8 cellular contexts compared by ENCODE assay signal in genomic region chr12:53502331-53502730, GRCh38. TPM values are rescaled to one million over a fixed set of nuclear protein-coding genes. Genes with fewer than 3 reads are reported as not detected.
DNase-seq lines count a peak whose midpoint lies in the region; ATAC-seq and TF ChIP-seq lines count a peak whose summit lies in the region.

No MANE protein-coding gene starts in this region.

- ATAC-seq in naive B cell (ENCODE audit: low read depth in 2 of 2) (no peak), HG02852 (IDR thresholded peaks at IDR 0.05; ENCODE audit: unreplicated experiment) (no peak)

- no peaks in the 10 kb centered on the region for H3K27me3 Mint-ChIP-seq in MCF 10A (ENCODE audit: insufficient read depth, unreplicated experiment)
- H3K27me3 Mint-ChIP-seq in naive B cell = no peaks in the 10 kb centered on the region

- H4K20me1 ChIP-seq in KMS-11 (ENCODE audit: insufficient read depth) = no peaks in the 10 kb centered on the region

- no peaks in the 10 kb centered on the region; the same call in 1 of the 2 replicates for H3K36me3 ChIP-seq in KMS-11 (ENCODE audit: insufficient read depth)

- H3K9ac ChIP-seq in KMS-11 = peak overlapping the region; percentile 93; the same call in 1 of the 2 replicates

- DNase-seq in AG04450 (ENCODE audit: low read depth, low spot score) = no peak
- no peak for DNase-seq in MCF 10A (ENCODE audit: unreplicated experiment)
- no peak for DNase-seq in naive B cell
- DNase-seq in putamen (ENCODE audit: low spot score) = no peak
- DNase-seq in activated gamma-delta T cell treated with Interleukin-2 at 50 U/mL for 16 hours = no peak
- no peak for DNase-seq in superior temporal gyrus (ENCODE audit: extremely low spot score)

- H3K4me3 ChIP-seq in AG04450 (ENCODE audit: low read depth, low read length) (peak overlapping the region; percentile 87), KMS-11 (IDR thresholded peaks at IDR 0.05; ENCODE audit: insufficient read depth, low read depth, low read length) (no peak overlapping the region)

- peak overlapping the region; percentile 93 for H3K27ac Mint-ChIP-seq in MCF 10A (ENCODE audit: low read depth, unreplicated experiment)
- H3K27ac Mint-ChIP-seq in naive B cell = peak overlapping the region in 1 of 6 donors; percentile 99

- CTCF ChIA-PET in AG04450 (lab: Charles Lee) (interaction anchor here (1.6 kb wide), 1 partner anchor 181 kb away, joined by 4 read pairs; the partner anchor contains the start of gene AAAS), MCF 10A (lab: Yijun Ruan, JAX) (interaction anchor here (0.5 to 0.6 kb wide), 3 partner anchors 35 to 436 kb away, joined by 3 to 4 read pairs (median 3); no protein-coding TSS in a partner anchor)

- H3K27ac ChIP-seq in AG04450 (ENCODE audit: low read depth, low read length) = no peak overlapping the region
- H3K27ac ChIP-seq in KMS-11 = peak overlapping the region; percentile 91; the same call in 1 of the 2 replicates

- intact Hi-C loops in MCF 10A (cut with micrococcal nuclease) = no loop called here

- POLR2A ChIA-PET in AG04450 (lab: Yijun Ruan, JAX) (interaction anchor here (2.7 kb wide), 1 partner anchor 123 kb away, joined by 16 read pairs; the partner anchor contains the start of gene SP1), MCF 10A (lab: Yijun Ruan, JAX) (interaction anchor here (1.2 to 3.7 kb wide), 5 partner anchors 8 to 124 kb away, joined by 3 to 40 read pairs (median 12); partner anchors contain the start of gene ATF7)

- H3K27me3 ChIP-seq in AG04450 (ENCODE audit: control insufficient read depth, insufficient read depth, low read length) = no peaks in the 10 kb centered on the region
- no peaks in the 10 kb centered on the region for H3K27me3 ChIP-seq in KMS-11 (ENCODE audit: insufficient read depth, low read depth)

- peaks cover 21% of the 10 kb centered on the region for H3K79me2 ChIP-seq in KMS-11 (ENCODE audit: insufficient read depth, low read depth)

- peaks cover 28% of the 10 kb centered on the region for H3K4me1 Mint-ChIP-seq in MCF 10A (ENCODE audit: insufficient read depth, unreplicated experiment)
- peaks cover 34 to 42% (median 40%) of the 10 kb centered on the region in 3 donors for H3K4me1 Mint-ChIP-seq in naive B cell

- H3K4me1 ChIP-seq in KMS-11 (ENCODE audit: low read depth, poor library complexity, severe bottlenecking) = peaks cover 32% of the 10 kb centered on the region

- BruUV-seq in MCF 10A (replicated peaks; lab: Mats Ljungman, UMichigan) = no TSS peak

- H3K36me3 Mint-ChIP-seq in MCF 10A (ENCODE audit: insufficient read depth, unreplicated experiment) (peaks cover 38% of the 10 kb centered on the region), naive B cell (peaks cover 0 to 7% of the 10 kb centered on the region in 2 donors)

- no peak for TF ChIP-seq CTCF in AG04450 (IDR thresholded peaks at IDR 0.05; ENCODE audit: low read depth, low read length)
- TF ChIP-seq CTCF in KMS-11 (conservative IDR thresholded peaks at IDR 0.05; ENCODE audit: low read depth, low read length) = no peak
- no peak for TF ChIP-seq CTCF in MCF 10A (IDR thresholded peaks at IDR 0.05; ENCODE audit: unreplicated experiment)

- no peak overlapping the region for H2AFZ ChIP-seq in KMS-11 (ENCODE audit: low read depth)

- peak overlapping the region; percentile 80 for H3K4me3 Mint-ChIP-seq in MCF 10A (ENCODE audit: unreplicated experiment)
- peak overlapping the region in 6 of 8 donors; percentile 44 to 97 (median 94) for H3K4me3 Mint-ChIP-seq in naive B cell

- H3K9me3 ChIP-seq in AG04450 (ENCODE audit: control insufficient read depth, insufficient read depth, low read length) = no peaks in the 10 kb centered on the region; the same call in 1 of the 2 replicates

- H3K9me3 Mint-ChIP-seq in MCF 10A (ENCODE audit: unreplicated experiment) (no peaks in the 10 kb centered on the region), naive B cell (no peaks in the 10 kb centered on the region)

- H3K4me2 ChIP-seq in KMS-11 = peak overlapping the region; percentile 100

RNA-seq across cellular contexts. Expression of gene TARBP2, which starts 1.2 kb away (rescaled TPM):
- 25.0 and 33.0 TPM in 2 replicates for polyA plus RNA-seq in AG04450 (2011; rRNA removed)
- polyA minus RNA-seq in AG04450 (2011; rRNA and poly(A)+ RNA removed) = 19.7 and 26.4 TPM in 2 replicates
- 26.4 and 27.8 TPM in 2 replicates for total RNA-seq in MCF 10A (2022)
- 10 to 100 TPM; 14.8 to 29.0 (median 18.5) TPM for polyA plus RNA-seq in naive B cell (ENCODE audit: low read depth in 6 of 6)

RNA-seq across cellular contexts. Expression of gene MAP3K12, which starts 3.1 kb away (rescaled TPM):
- polyA plus RNA-seq in AG04450 (2011; rRNA removed) (35.7 and 46.1 TPM in 2 replicates), naive B cell (ENCODE audit: low read depth in 6 of 6) (1 to 10 TPM in 4 of 6 donors, under 1 TPM in 1, not detected in 1; 1.00 to 1.8 (median 1.4) TPM)
- polyA minus RNA-seq in AG04450 (2011; rRNA and poly(A)+ RNA removed) = 52.1 and 64.6 TPM in 2 replicates
- 4.6 and 5.9 TPM in 2 replicates for total RNA-seq in MCF 10A (2022)

RNA-seq across cellular contexts. Expression of gene NPFF, which starts 5.0 kb away (rescaled TPM):
- polyA plus RNA-seq in AG04450 (2011; rRNA removed) (not detected in 2 replicates), naive B cell (ENCODE audit: low read depth in 6 of 6) (not detected)
- not detected in 2 replicates for polyA minus RNA-seq in AG04450 (2011; rRNA and poly(A)+ RNA removed)
- not detected in 2 replicates for total RNA-seq in MCF 10A (2022)

RNA-seq across cellular contexts. Expression of gene PCBP2, which starts 50.4 kb away (rescaled TPM):
- polyA plus RNA-seq in AG04450 (2011; rRNA removed) (286 and 408 TPM in 2 replicates), naive B cell (ENCODE audit: low read depth in 6 of 6) (100 to 1,000 TPM; 116 to 172 (median 146) TPM)
- 1,032 and 1,271 TPM in 2 replicates for polyA minus RNA-seq in AG04450 (2011; rRNA and poly(A)+ RNA removed)
- total RNA-seq in MCF 10A (2022) = 994 and 1,037 TPM in 2 replicates

Comparison
In these comparisons a context has a peak if more than half of its experiments do, and no peak if none do; other contexts are left out.
1. RNA of gene MAP3K12, which starts 3.1 kb away (polyA plus RNA-seq): 35.7 to 46.1 TPM in AG04450; 1.00 to 1.8 TPM in naive B cell; every median in the first group is over 10 times any median in the second.